In the genomic region with DNA sequence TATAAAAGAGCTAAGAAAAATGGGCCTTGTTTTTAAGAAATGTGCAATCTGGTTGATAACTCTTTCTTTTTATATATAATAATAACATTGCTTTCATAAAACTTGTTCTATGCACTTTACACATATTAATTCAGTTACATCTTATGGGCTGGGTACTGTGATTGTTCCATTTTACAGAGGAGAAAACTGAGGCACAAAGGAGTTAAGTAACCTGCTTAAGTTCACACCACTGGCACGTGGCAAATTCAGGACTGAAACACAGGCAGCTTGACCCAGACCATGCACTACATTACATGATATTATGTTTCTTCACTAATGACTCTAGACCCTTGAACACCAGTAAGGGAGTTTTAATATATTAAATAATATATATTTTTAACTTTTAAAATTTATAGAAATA, we compare ENCODE assay signal across 41 cellular contexts. TPM values are rescaled to one million over a fixed set of nuclear protein-coding genes. Genes with fewer than 3 reads are reported as not detected.
"Had no signal": no experiment of that assay in that cellular context is flagged by ENCODE, and none has a peak within 500 bp of the region (broad histone marks: within the 10 kb centered on the region; RNA-seq: fewer than 3 reads in every experiment).

No MANE protein-coding gene starts in this region.

- H3K9me3 ChIP-seq: MG63 had no signal

- H3K9ac ChIP-seq: KMS-11 had no signal

- H3K27me3 ChIP-seq: MG63 had no signal

- H3K4me2 ChIP-seq: KMS-11 had no signal

- H3K27ac ChIP-seq: KMS-11 had no signal

- H3K4me3 ChIP-seq: MG63 had no signal

- H3K36me3 ChIP-seq: MG63 had no signal

- DNase-seq: Karpas-422, Kasumi-1, MG63, MM.1S, MV-4-11, NCI-H1048, NCI-H1092, NCI-H1092 treated with DMSO at 0.1 percent for 48 hours, NCI-H1105, NCI-H1105 treated with DMSO at 0.1 percent for 48 hours, NCI-H1417, NCI-H1417 treated with DMSO at 0.1 percent for 48 hours, NCI-H1436, NCI-H1436 treated with DMSO at 0.1 percent for 48 hours, NCI-H146, NCI-H1694, NCI-H1694 treated with DMSO at 0.1 percent for 48 hours, NCI-H187, NCI-H187 treated with DMSO at 0.1 percent for 48 hours, NCI-H1930, NCI-H2029, NCI-H2029 treated with DMSO at 0.1 percent for 48 hours, NCI-H2081, NCI-H2081 treated with DMSO at 0.1 percent for 48 hours, NCI-H2107, NCI-H2171, NCI-H2171 treated with DMSO at 0.1 percent for 48 hours, NCI-H2227 treated with DMSO at 0.1 percent for 48 hours, NCI-H226, NCI-H345, NCI-H446, NCI-H446 treated with DMSO at 0.1 percent for 48 hours, NCI-H510A, NCI-H510A treated with DMSO at 0.1 percent for 48 hours, NCI-H524, NCI-H524 treated with DMSO at 0.1 percent for 48 hours had no signal

RNA-seq across cellular contexts. Expression of gene IYD, which starts 15.4 kb away (rescaled TPM):
- total RNA-seq: LHCN-M2, M059J, MCF 10A, NCI-H460 had no signal
